In the genomic region with DNA sequence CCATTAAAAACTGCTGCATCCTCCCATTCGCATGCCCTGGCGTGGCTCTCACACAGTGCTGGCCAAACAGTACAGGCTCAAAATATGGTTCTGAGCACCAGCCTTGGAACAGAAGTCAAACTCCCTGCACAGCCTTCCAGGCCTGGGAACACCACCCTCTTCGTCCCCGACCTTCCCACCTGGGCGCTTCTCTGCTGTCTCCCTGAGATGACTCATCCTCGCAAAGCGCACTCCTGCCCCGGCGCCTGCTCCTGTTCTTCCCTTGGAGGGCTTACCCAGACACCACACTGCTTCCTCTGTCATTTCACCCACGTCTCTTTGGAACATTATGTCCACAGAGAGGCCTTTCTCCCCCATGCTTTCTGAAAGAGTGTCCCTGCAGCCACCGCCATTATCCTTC, we compare ENCODE assay signal across 13 cellular contexts.
DNase-seq lines count a peak whose midpoint lies in the region; ATAC-seq and TF ChIP-seq lines count a peak whose summit lies in the region.
"Had no signal": no experiment of that assay in that cellular context is flagged by ENCODE, and none has a peak within 500 bp of the region (broad histone marks: within the 10 kb centered on the region; RNA-seq: fewer than 3 reads in every experiment).

No MANE protein-coding gene starts in this region.

- H3K4me1 ChIP-seq in H9 (ENCODE audit: insufficient read depth, low read length) = no peaks in the 10 kb centered on the region; the same call in 1 of the 2 replicates
- H3K4me1 ChIP-seq: HAP-1 had no signal

- H3K23ac ChIP-seq in H9 (ENCODE audit: insufficient read length, low read depth, low read length) = no peak overlapping the region

- H3K79me1 ChIP-seq in H9 (ENCODE audit: insufficient read depth, low read depth, low read length, poor library complexity, severe bottlenecking) = no peaks in the 10 kb centered on the region

- H3K9me3 Mint-ChIP-seq in H9 = no peaks in the 10 kb centered on the region
- no peaks in the 10 kb centered on the region for H3K9me3 Mint-ChIP-seq in Calu3 (ENCODE audit: low read depth, unreplicated experiment)

- no peaks in the 10 kb centered on the region for H3K27me3 Mint-ChIP-seq in H9 (ENCODE audit: low read depth)
- no peaks in the 10 kb centered on the region for H3K27me3 Mint-ChIP-seq in Calu3 (ENCODE audit: unreplicated experiment)
- H3K27me3 Mint-ChIP-seq: CD4-positive, alpha-beta memory T cell had no signal

- H3K4ac ChIP-seq in H9 (ENCODE audit: low read depth, low read length) = no peak overlapping the region

- ATAC-seq in HG03469 (IDR thresholded peaks at IDR 0.05; ENCODE audit: unreplicated experiment) (no peak), HG02981 (IDR thresholded peaks at IDR 0.05; ENCODE audit: unreplicated experiment) (no peak)

- H3K27me3 ChIP-seq in H9 (ENCODE audit: insufficient read depth, low read length) = no peaks in the 10 kb centered on the region

- H2AK5ac ChIP-seq in H9 (ENCODE audit: insufficient read length, low read length) = no peak overlapping the region

- peak; percentile 29 for DNase-seq in H9
- DNase-seq in SW480 (ENCODE audit: low spot score) = peak; percentile 30
- DNase-seq in islet precursor cell = peak; percentile 81
- DNase-seq in Calu3 = no peak
- DNase-seq: C1 segment of cervical spinal cord; CD4-positive, alpha-beta memory T cell; COR-L47; DMS153; DND-41; HFFc6 had no signal

- no peak overlapping the region for H4K5ac ChIP-seq in H9 (ENCODE audit: insufficient read length, low read depth, low read length)

- H4K8ac ChIP-seq in H9 (replicated peaks; ENCODE audit: insufficient read length, low read depth, low read length) = no peak overlapping the region

- H2BK120ac ChIP-seq in H9 (ENCODE audit: low read depth, low read length, poor library complexity, severe bottlenecking) = no peak overlapping the region

- no peaks in the 10 kb centered on the region for H3K79me2 ChIP-seq in H9 (ENCODE audit: insufficient read depth, low read length)

- intact Hi-C loops in Calu3 (cut with micrococcal nuclease; ENCODE audit: unreplicated experiment) = no loop called here

- H2AFZ ChIP-seq in H9 (ENCODE audit: low read length) = no peak overlapping the region

- H3K4me1 Mint-ChIP-seq in H9 = peaks cover 5 to 14% of the 10 kb centered on the region in 2 experiments
- H3K4me1 Mint-ChIP-seq in Calu3 (ENCODE audit: low read depth, unreplicated experiment) = no peaks in the 10 kb centered on the region
- H3K4me1 Mint-ChIP-seq: CD4-positive, alpha-beta memory T cell had no signal

- H3K4me2 ChIP-seq in H9 (ENCODE audit: insufficient read depth, insufficient read length, low read length) = no peak overlapping the region

- H3K4me3 Mint-ChIP-seq in H9 = no peak overlapping the region
- H3K4me3 Mint-ChIP-seq in Calu3 (ENCODE audit: low read depth, unreplicated experiment) = no peak overlapping the region
- H3K4me3 Mint-ChIP-seq: CD4-positive, alpha-beta memory T cell; HFFc6 had no signal

- H4K20me1 ChIP-seq in H9 (ENCODE audit: control insufficient read depth, insufficient read depth, insufficient read length) = no peaks in the 10 kb centered on the region

- H2BK15ac ChIP-seq in H9 (ENCODE audit: low read depth, low read length) = no peak overlapping the region

- no peak overlapping the region for H3K9ac ChIP-seq in H9 (ENCODE audit: extremely low read depth, insufficient read length, low read length)

- no peak overlapping the region for H3K56ac ChIP-seq in H9 (ENCODE audit: insufficient read length, low read depth, low read length)

- WGBS in H9 (ENCODE audit: extremely low coverage, insufficient read length, low lambda C conversion rate) = no CpG with 5 or more reads among the region's 11 CpGs

- peaks cover 0 to 4% (median 0%) of the 10 kb centered on the region in 3 experiments; a peak in 1 of 7 replicates for H3K36me3 Mint-ChIP-seq in H9 (ENCODE audit: insufficient read depth in 1 of 3, low read depth in 3 of 3)
- H3K36me3 Mint-ChIP-seq in Calu3 (ENCODE audit: insufficient read depth, unreplicated experiment) = peaks cover 3% of the 10 kb centered on the region
- H3K36me3 Mint-ChIP-seq: CD4-positive, alpha-beta memory T cell had no signal

- no peak overlapping the region for H3K14ac ChIP-seq in H9 (ENCODE audit: insufficient read depth, low read length)

- no TSS peak for BruUV-seq in Calu3 (replicated peaks; lab: Mats Ljungman, UMichigan)

- H3K27ac ChIP-seq in H9 (ENCODE audit: insufficient read length, low read depth, low read length) = no peak overlapping the region

- no peak overlapping the region for H3K27ac Mint-ChIP-seq in H9
- H3K27ac Mint-ChIP-seq in Calu3 (ENCODE audit: unreplicated experiment) = no peak overlapping the region
- H3K27ac Mint-ChIP-seq: CD4-positive, alpha-beta memory T cell; HFFc6 had no signal

- no peak overlapping the region for H4K91ac ChIP-seq in H9 (ENCODE audit: insufficient read length, low read depth, low read length)

- no peaks in the 10 kb centered on the region for H3K9me3 ChIP-seq in H9 (ENCODE audit: control insufficient read depth, low read depth, low read length)
- H3K9me3 ChIP-seq: HAP-1 had no signal

- no peak for TF ChIP-seq CTCF in H9 (conservative IDR thresholded peaks at IDR 0.05)
- TF ChIP-seq CTCF in Calu3 (IDR thresholded peaks at IDR 0.05; ENCODE audit: unreplicated experiment) = no peak

- H2BK20ac ChIP-seq in H9 (ENCODE audit: low read depth, low read length, poor library complexity, severe bottlenecking) = no peak overlapping the region

- no peak overlapping the region for H3K18ac ChIP-seq in H9 (ENCODE audit: insufficient read length, low read depth, low read length)

- no peak overlapping the region for H2BK12ac ChIP-seq in H9 (ENCODE audit: insufficient read length, low read depth, low read length)

- no peak overlapping the region for H2BK5ac ChIP-seq in H9 (ENCODE audit: insufficient read length, low read length)

- CTCF ChIA-PET in Calu3 (lab: Charles Lee) = no interaction called here

- H3T11ph ChIP-seq in H9 (ENCODE audit: low read length) = no peak overlapping the region

- H3K23me2 ChIP-seq in H9 (ENCODE audit: insufficient read length, low read depth, low read length, poor library complexity, severe bottlenecking) = no peaks in the 10 kb centered on the region
